8 cellular contexts compared by ENCODE assay signal in the genomic region with DNA sequence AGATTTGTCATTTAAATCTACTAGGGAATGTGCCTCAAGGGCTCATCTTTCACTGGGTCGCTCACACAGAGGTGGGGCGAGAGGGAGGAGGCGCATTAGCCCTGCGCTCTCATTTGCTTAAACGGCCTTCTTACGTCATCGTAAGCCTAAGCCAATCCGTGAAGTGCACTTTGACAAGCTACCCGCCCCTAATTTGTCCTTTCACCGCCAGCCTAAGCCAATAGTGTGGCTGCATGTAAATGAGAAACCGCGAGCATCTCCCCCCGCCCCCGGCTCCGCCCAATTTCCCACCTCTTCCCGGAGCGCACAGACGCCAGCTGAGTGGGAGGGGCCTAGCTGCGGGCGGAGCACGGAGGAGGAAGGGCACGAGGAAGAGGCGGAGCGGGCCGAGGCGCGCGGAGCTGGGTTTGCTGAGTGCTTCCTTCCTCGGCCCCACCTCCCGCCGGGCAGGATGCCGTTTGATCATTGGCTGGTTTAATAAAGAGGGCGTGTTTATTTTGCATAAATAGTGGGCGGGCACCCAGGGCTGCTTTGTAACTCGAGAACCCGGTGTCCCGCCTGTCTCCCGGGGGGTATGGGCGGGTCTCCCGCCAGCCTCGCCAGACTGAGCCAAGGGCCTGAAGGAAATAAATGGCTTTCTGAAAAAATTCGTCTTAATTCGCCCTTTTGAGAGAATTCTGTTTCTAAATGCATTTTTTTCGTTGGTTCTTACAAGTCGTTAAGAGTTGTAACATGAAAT.
DNase-seq lines count a peak whose midpoint lies in the region; ATAC-seq and TF ChIP-seq lines count a peak whose summit lies in the region.

No MANE protein-coding gene starts in this region.

- intact Hi-C loops in sciatic nerve (cut with DNase I), result no loop called here

- H3K36me3 Mint-ChIP-seq in glutamatergic neuron (ENCODE audit: unreplicated experiment), result no peaks in the 10 kb centered on the region

- H3K4me1 Mint-ChIP-seq in glutamatergic neuron (ENCODE audit: low read depth, unreplicated experiment), result peaks cover 52% of the 10 kb centered on the region

- peak overlapping the region; percentile 76 for H3K4me3 ChIP-seq in GM12865 (ENCODE audit: low read depth, low read length)

- H3K27ac Mint-ChIP-seq in glutamatergic neuron (ENCODE audit: unreplicated experiment), result peak overlapping the region; percentile 97

- TF ChIP-seq CTCF in GM12865 (IDR thresholded peaks at IDR 0.05; ENCODE audit: insufficient read depth, low read depth, low read length, missing control alignments), result no peak
- no peak for TF ChIP-seq CTCF in glutamatergic neuron (IDR thresholded peaks at IDR 0.05; ENCODE audit: partially characterized antibody, unreplicated experiment)

- peak; percentile 89 for ATAC-seq in HG02610 (IDR thresholded peaks at IDR 0.05; ENCODE audit: unreplicated experiment)
- peak; percentile 95 for ATAC-seq in sciatic nerve

- DNase-seq in GM12865 (ENCODE audit: low read depth) (peak; percentile 100), MV-4-11 (lab: John Stamatoyannopoulos, UW) (peak; percentile 100), SIG-M5 treated with dmso at 0.1 percent for 504 hours (lab: John Stamatoyannopoulos, UW; ENCODE audit: unreplicated experiment) (peak; percentile 100), activated gamma-delta T cell treated with Interleukin-2 at 50 U/mL for 16 hours (peak; percentile 46), glutamatergic neuron (peak; percentile 100), sciatic nerve (ENCODE audit: low spot score) (peak; percentile 97), middle frontal gyrus (ENCODE audit: extremely low spot score, low spot score) (no peak)

- peaks cover 10% of the 10 kb centered on the region for H3K27me3 Mint-ChIP-seq in glutamatergic neuron (ENCODE audit: unreplicated experiment)

- peaks cover 13% of the 10 kb centered on the region for H3K9me3 Mint-ChIP-seq in glutamatergic neuron (ENCODE audit: unreplicated experiment)

- H3K4me3 Mint-ChIP-seq in glutamatergic neuron (ENCODE audit: unreplicated experiment), result peak overlapping the region; percentile 92
